9 cellular contexts compared by ENCODE assay signal in the genomic region with DNA sequence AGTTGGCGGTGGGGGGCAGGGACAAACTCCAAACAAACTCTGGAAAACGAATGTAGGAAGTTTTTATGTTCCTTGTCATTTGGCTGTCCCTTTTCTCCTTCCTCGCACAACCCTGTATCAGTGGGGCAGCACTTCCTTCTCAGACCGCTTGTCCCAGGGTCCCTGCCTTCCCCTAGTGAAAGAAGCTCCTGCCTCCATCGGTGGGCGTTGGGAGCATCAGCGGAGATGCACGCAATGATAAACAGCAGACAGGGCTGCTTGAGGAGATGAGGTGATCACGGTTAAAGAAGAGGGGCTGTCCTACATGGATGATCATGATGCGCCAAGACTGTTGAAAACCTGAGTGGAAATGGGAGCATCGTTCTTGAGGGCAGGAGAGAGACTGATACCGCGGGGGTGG. TPM values are rescaled to one million over a fixed set of nuclear protein-coding genes. Genes with fewer than 3 reads are reported as not detected.
A peak's percentile ranks its signal among the peaks of the same experiment; 100 is the strongest.
DNase-seq lines count a peak whose midpoint lies in the region; ATAC-seq and TF ChIP-seq lines count a peak whose summit lies in the region.
"Had no signal": no experiment of that assay in that cellular context is flagged by ENCODE, and none has a peak within 500 bp of the region (broad histone marks: within the 10 kb centered on the region; RNA-seq: fewer than 3 reads in every experiment).

No MANE protein-coding gene starts in this region.

- CTCF ChIA-PET in CD4-positive, alpha-beta T cell (lab: Charles Lee): no interaction called here

- H3K4me3 ChIP-seq in MG63 (peak overlapping the region; percentile 23), esophagus squamous epithelium (peak overlapping the region; percentile 9 to 62 (median 39)), mucosa of stomach (ENCODE audit: low read length) (no peak overlapping the region), thyroid gland (replicated peaks in 1 of 3) (peak overlapping the region in 1 of 3 donors; percentile 12)

- H3K4me3 Mint-ChIP-seq in CD4-positive, alpha-beta T cell: no peak overlapping the region
- H3K4me3 Mint-ChIP-seq: IgD-negative memory B cell had no signal

- 57 to 67% methylated on average over 9 to 13 of the region's 13 CpGs for WGBS in esophagus squamous epithelium, 2 donors
- WGBS in thyroid gland, 2 donors: 69 to 78% methylated on average over 13 of the region's 13 CpGs

- H3K9ac ChIP-seq in mucosa of stomach (ENCODE audit: low read length): peak overlapping the region; percentile 40

- H3K27ac Mint-ChIP-seq in CD4-positive, alpha-beta T cell: no peak overlapping the region
- H3K27ac Mint-ChIP-seq: IgD-negative memory B cell had no signal

- no peak for TF ChIP-seq CTCF in esophagus squamous epithelium (IDR thresholded peaks at IDR 0.05)
- TF ChIP-seq CTCF in thyroid gland (IDR thresholded peaks at IDR 0.05): no peak
- TF ChIP-seq CTCF in CD4-positive, alpha-beta T cell (IDR thresholded peaks at IDR 0.05): no peak

- DNase-seq in MG63: no peak
- DNase-seq in esophagus squamous epithelium (lab: John Stamatoyannopoulos, UW): no peak
- DNase-seq in thyroid gland: no peak
- no peak for DNase-seq in CD4-positive, alpha-beta T cell
- no peak for DNase-seq in dermis blood vessel endothelial cell

- H3K9me3 ChIP-seq in MG63: no peaks in the 10 kb centered on the region; the same call in 1 of the 2 replicates
- no peaks in the 10 kb centered on the region for H3K9me3 ChIP-seq in esophagus squamous epithelium
- H3K9me3 ChIP-seq in mucosa of stomach (ENCODE audit: control insufficient read depth, low read length): no peaks in the 10 kb centered on the region
- no peaks in the 10 kb centered on the region for H3K9me3 ChIP-seq in thyroid gland
- H3K9me3 ChIP-seq in CD4-positive, alpha-beta T cell (ENCODE audit: control insufficient read depth, low read length): no peaks in the 10 kb centered on the region

- POLR2A ChIA-PET in CD4-positive, alpha-beta T cell (lab: Charles Lee): no interaction called here

- ATAC-seq in CD4-positive, alpha-beta T cell (ENCODE audit: poor library complexity): no peak
- no peak for ATAC-seq in GM19452 (IDR thresholded peaks at IDR 0.05; ENCODE audit: unreplicated experiment)
- no peak for ATAC-seq in GM18502 (IDR thresholded peaks at IDR 0.05; ENCODE audit: poor library complexity, unreplicated experiment)

- TF ChIP-seq POLR2A in esophagus squamous epithelium (IDR thresholded peaks at IDR 0.05): no peak
- TF ChIP-seq POLR2A in thyroid gland (IDR thresholded peaks at IDR 0.05): no peak

- H3K4me1 Mint-ChIP-seq in CD4-positive, alpha-beta T cell (ENCODE audit: low read depth): no peaks in the 10 kb centered on the region
- H3K4me1 Mint-ChIP-seq: IgD-negative memory B cell had no signal

- H3K36me3 ChIP-seq in MG63 (peaks cover 2% of the 10 kb centered on the region; the same call in 1 of the 2 replicates), esophagus squamous epithelium (peaks cover 0 to 15% (median 0%) of the 10 kb centered on the region in 3 donors), mucosa of stomach (ENCODE audit: control insufficient read depth, insufficient read depth, low read length) (no peaks in the 10 kb centered on the region), thyroid gland (no peaks in the 10 kb centered on the region)

- H3K27me3 ChIP-seq in MG63: no peaks in the 10 kb centered on the region
- H3K27me3 ChIP-seq in esophagus squamous epithelium: no peaks in the 10 kb centered on the region
- H3K27me3 ChIP-seq in mucosa of stomach (ENCODE audit: control insufficient read depth, insufficient read depth, low read length): no peaks in the 10 kb centered on the region
- H3K27me3 ChIP-seq in thyroid gland: no peaks in the 10 kb centered on the region
- peaks cover 12% of the 10 kb centered on the region for H3K27me3 ChIP-seq in CD4-positive, alpha-beta T cell (ENCODE audit: control insufficient read depth, insufficient read depth, low read length)

- peaks cover 34% of the 10 kb centered on the region for H3K27me3 Mint-ChIP-seq in CD4-positive, alpha-beta T cell

- H3K9me3 Mint-ChIP-seq in CD4-positive, alpha-beta T cell: no peaks in the 10 kb centered on the region
- H3K9me3 Mint-ChIP-seq: IgD-negative memory B cell had no signal

- peaks cover 8 to 77% (median 31%) of the 10 kb centered on the region in 3 donors for H3K4me1 ChIP-seq in esophagus squamous epithelium
- H3K4me1 ChIP-seq in mucosa of stomach (ENCODE audit: control insufficient read depth, insufficient read depth, low read length): no peaks in the 10 kb centered on the region
- H3K4me1 ChIP-seq in thyroid gland: peaks cover 0 to 15% of the 10 kb centered on the region in 2 donors

- H3K27ac ChIP-seq in esophagus squamous epithelium: peak overlapping the region; percentile 75 to 88 (median 84)
- peak overlapping the region; percentile 63 to 72 (median 67) for H3K27ac ChIP-seq in thyroid gland
- H3K27ac ChIP-seq in CD4-positive, alpha-beta T cell (ENCODE audit: low read depth, low read length): no peak overlapping the region

- no peaks in the 10 kb centered on the region for H3K36me3 Mint-ChIP-seq in CD4-positive, alpha-beta T cell (ENCODE audit: low read depth)
- H3K36me3 Mint-ChIP-seq: IgD-negative memory B cell had no signal

- intact Hi-C loops in esophagus squamous epithelium (cut with DNase I) (no loop called here), thyroid gland (cut with DNase I) (loop anchor here (5.0 kb wide), 1 partner anchor 41 kb away; no protein-coding TSS in a partner anchor)
- intact Hi-C loops in CD4-positive, alpha-beta T cell (cut with DNase I, micrococcal nuclease): no loop called here

RNA-seq across cellular contexts. Expression of gene C1S, which starts 0.6 kb away (rescaled TPM):
- 21.2 and 32.6 TPM in 2 replicates for total RNA-seq in MG63 (2014; rRNA removed; shearing (Covaris generic); ENCODE audit: low replicate concordance)
- 100 to 1,000 TPM in 2 of 4 donors, 10 to 100 TPM in 2; 25.2 to 375 (median 110) TPM for total RNA-seq in esophagus squamous epithelium
- 100 to 1,000 TPM; 137 to 470 (median 255) TPM for total RNA-seq in thyroid gland
- 1 to 10 TPM; 3.8 to 4.6 TPM for total RNA-seq in CD4-positive, alpha-beta T cell
- 0.19 and 1.4 TPM in 2 replicates for total RNA-seq in dermis blood vessel endothelial cell

RNA-seq across cellular contexts. Expression of gene C1R, which starts 31.1 kb away (rescaled TPM):
- 45.9 and 50.9 TPM in 2 replicates for total RNA-seq in MG63 (2014; rRNA removed; shearing (Covaris generic); ENCODE audit: low replicate concordance)
- 100 to 1,000 TPM in 2 of 4 donors, 10 to 100 TPM in 2; 22.8 to 297 (median 140) TPM for total RNA-seq in esophagus squamous epithelium
- 100 to 1,000 TPM; 132 to 545 (median 312) TPM for total RNA-seq in thyroid gland
- total RNA-seq in CD4-positive, alpha-beta T cell: 1 to 10 TPM; 3.1 to 4.0 TPM
- total RNA-seq in dermis blood vessel endothelial cell: 2.0 TPM in 2 replicates

RNA-seq across cellular contexts. Expression of gene LPCAT3, which starts 42.9 kb away (rescaled TPM):
- total RNA-seq in MG63 (2014; rRNA removed; shearing (Covaris generic); ENCODE audit: low replicate concordance): 7.8 and 14.3 TPM in 2 replicates
- 10 to 100 TPM; 27.5 to 46.3 (median 32.7) TPM for total RNA-seq in esophagus squamous epithelium
- 10 to 100 TPM; 45.1 to 68.4 (median 58.5) TPM for total RNA-seq in thyroid gland
- total RNA-seq in CD4-positive, alpha-beta T cell: 10 to 100 TPM; 11.8 to 14.8 TPM
- total RNA-seq in dermis blood vessel endothelial cell: 8.0 and 15.3 TPM in 2 replicates

RNA-seq across cellular contexts. Expression of gene C1RL, which starts 47.9 kb away (rescaled TPM):
- 0.32 and 3.7 TPM in 2 replicates for total RNA-seq in MG63 (2014; rRNA removed; shearing (Covaris generic); ENCODE audit: low replicate concordance)
- total RNA-seq in esophagus squamous epithelium (10 to 100 TPM; 13.0 to 53.2 (median 25.8) TPM), thyroid gland (100 to 1,000 TPM in 1 of 4 donors, 10 to 100 TPM in 3; 39.2 to 153 (median 59.5) TPM), dermis blood vessel endothelial cell (26.7 and 28.8 TPM in 2 replicates)
- total RNA-seq in CD4-positive, alpha-beta T cell: 10 to 100 TPM; 12.2 to 14.1 TPM
